In genomic region chr2:119473621-119474370, GRCh38 we compare ENCODE assay signal across 31 cellular contexts. TPM values are rescaled to one million over a fixed set of nuclear protein-coding genes. Genes with fewer than 3 reads are reported as not detected.
"Had no signal": no experiment of that assay in that cellular context is flagged by ENCODE, and none has a peak within 500 bp of the region (broad histone marks: within the 10 kb centered on the region; RNA-seq: fewer than 3 reads in every experiment).

No MANE protein-coding gene starts in this region.

- H3K27ac Mint-ChIP-seq: activated CD4-positive, alpha-beta T cell treated with anti-CD3 and anti-CD28 coated beads for 36 hours; activated CD8-positive, alpha-beta T cell treated with anti-CD3 and anti-CD28 coated beads, Interleukin-2, amount 10 ng/mL, durations not matched to agents 7 days and 5 days; activated naive CD8-positive, alpha-beta T cell; activated T-helper 1 cell treated with anti-CD3 and anti-CD28 coated beads, Interleukin-12 subunit alpha, Interleukin-12 subunit beta, Interleukin-2, Interleukin-4 antibody, amounts not matched to agents 30 ng/mL and 10 ng/mL and 1 ng/mL, durations not matched to agents 14 hours and 24 hours and 36 hours; IgD-negative memory B cell had no signal

- H3K9me3 Mint-ChIP-seq: activated T-helper 1 cell treated with anti-CD3 and anti-CD28 coated beads, Interleukin-12 subunit alpha, Interleukin-12 subunit beta, Interleukin-2, Interleukin-4 antibody, amounts not matched to agents 30 ng/mL and 10 ng/mL and 1 ng/mL, durations not matched to agents 14 hours and 24 hours and 36 hours; IgD-negative memory B cell had no signal

- DNase-seq: activated CD4-positive, alpha-beta T cell treated with anti-CD3 and anti-CD28 coated beads for 36 hours; activated CD4-positive, alpha-beta T cell treated with anti-CD3 and anti-CD28 coated beads, Interleukin-2, amount 50 U/mL, for 4 hours; activated CD8-positive, alpha-beta memory T cell treated with anti-CD3 and anti-CD28 coated beads, Interleukin-2, amount 50 U/mL, for 48 hours; activated CD8-positive, alpha-beta T cell treated with anti-CD3 and anti-CD28 coated beads, Interleukin-2, amount 10 ng/mL, durations not matched to agents 7 days and 5 days; activated effector memory CD4-positive, alpha-beta T cell treated with Interleukin-2 at 50 U/mL for 16 hours; activated naive CD4-positive, alpha-beta T cell; activated T-cell treated with anti-CD3 and anti-CD28 coated beads, Interleukin-2, amount 50 U/mL, for 1 hour; brain microvascular endothelial cell; KG1; NCI-H1092; NCI-H1417; NCI-H1930; NCI-H2171 treated with DMSO at 0.1 percent for 48 hours; NCI-H226; NCI-H526; NCI-H774; OCI-M1; Right ventricle myocardium superior; RPMI8226; SJCRH30; SK-N-SH; T-helper 1 cell; WERI-Rb-1 had no signal

- H3K9me3 ChIP-seq: SJCRH30, SK-N-SH had no signal

- H3K36me3 Mint-ChIP-seq: activated naive CD8-positive, alpha-beta T cell; IgD-negative memory B cell had no signal

- H3K9ac ChIP-seq: SK-N-SH had no signal

- H3K27me3 ChIP-seq: brain microvascular endothelial cell, SJCRH30 had no signal

- ATAC-seq: activated CD4-positive, alpha-beta T cell treated with anti-CD3 and anti-CD28 coated beads for 36 hours; activated CD8-positive, alpha-beta T cell treated with anti-CD3 and anti-CD28 coated beads, Interleukin-2, amount 10 ng/mL, durations not matched to agents 7 days and 5 days; Panc1 had no signal

- H3K36me3 ChIP-seq: brain microvascular endothelial cell, SJCRH30, WERI-Rb-1 had no signal

- H3K4me3 Mint-ChIP-seq: activated CD4-positive, alpha-beta T cell treated with anti-CD3 and anti-CD28 coated beads for 36 hours; activated CD8-positive, alpha-beta T cell treated with anti-CD3 and anti-CD28 coated beads, Interleukin-2, amount 10 ng/mL, durations not matched to agents 7 days and 5 days; activated naive CD8-positive, alpha-beta T cell; activated T-helper 1 cell treated with anti-CD3 and anti-CD28 coated beads, Interleukin-12 subunit alpha, Interleukin-12 subunit beta, Interleukin-2, Interleukin-4 antibody, amounts not matched to agents 30 ng/mL and 10 ng/mL and 1 ng/mL, durations not matched to agents 14 hours and 24 hours and 36 hours had no signal

- H3K4me1 Mint-ChIP-seq: activated CD4-positive, alpha-beta T cell treated with anti-CD3 and anti-CD28 coated beads for 36 hours; IgD-negative memory B cell had no signal

- H3K27ac ChIP-seq: brain microvascular endothelial cell, SJCRH30, WERI-Rb-1 had no signal

- H3K4me3 ChIP-seq: SJCRH30 had no signal

RNA-seq across cellular contexts. Expression of gene TMEM37, which starts 42.1 kb away (rescaled TPM):
- total RNA-seq: activated CD4-positive, alpha-beta T cell treated with anti-CD3 and anti-CD28 coated beads for 36 hours; activated CD8-positive, alpha-beta T cell treated with anti-CD3 and anti-CD28 coated beads, Interleukin-2, amount 10 ng/mL, durations not matched to agents 7 days and 5 days; activated T-helper 1 cell treated with anti-CD3 and anti-CD28 coated beads, Interleukin-12 subunit alpha, Interleukin-12 subunit beta, Interleukin-2, Interleukin-4 antibody, amounts not matched to agents 30 ng/mL and 10 ng/mL and 1 ng/mL, durations not matched to agents 14 hours and 24 hours and 36 hours; LHCN-M2; M059J; T-helper 2 cell treated with Interferon-gamma antibody and Interleukin-4, amounts not matched to agents 100 ng/mL and 5 ng/mL, for 36 hours had no signal
- polyA plus RNA-seq: IgD-negative memory B cell had no signal

RNA-seq across cellular contexts. Expression of gene SCTR, which starts 50.5 kb away (rescaled TPM):
- total RNA-seq: activated CD4-positive, alpha-beta T cell treated with anti-CD3 and anti-CD28 coated beads for 36 hours; activated CD8-positive, alpha-beta T cell treated with anti-CD3 and anti-CD28 coated beads, Interleukin-2, amount 10 ng/mL, durations not matched to agents 7 days and 5 days; activated T-helper 1 cell treated with anti-CD3 and anti-CD28 coated beads, Interleukin-12 subunit alpha, Interleukin-12 subunit beta, Interleukin-2, Interleukin-4 antibody, amounts not matched to agents 30 ng/mL and 10 ng/mL and 1 ng/mL, durations not matched to agents 14 hours and 24 hours and 36 hours; LHCN-M2; M059J; NCI-H460; SJCRH30; T-helper 2 cell treated with Interferon-gamma antibody and Interleukin-4, amounts not matched to agents 100 ng/mL and 5 ng/mL, for 36 hours had no signal
- polyA plus RNA-seq: IgD-negative memory B cell, SK-N-SH had no signal
